9 cellular contexts compared by ENCODE assay signal in the genomic region with DNA sequence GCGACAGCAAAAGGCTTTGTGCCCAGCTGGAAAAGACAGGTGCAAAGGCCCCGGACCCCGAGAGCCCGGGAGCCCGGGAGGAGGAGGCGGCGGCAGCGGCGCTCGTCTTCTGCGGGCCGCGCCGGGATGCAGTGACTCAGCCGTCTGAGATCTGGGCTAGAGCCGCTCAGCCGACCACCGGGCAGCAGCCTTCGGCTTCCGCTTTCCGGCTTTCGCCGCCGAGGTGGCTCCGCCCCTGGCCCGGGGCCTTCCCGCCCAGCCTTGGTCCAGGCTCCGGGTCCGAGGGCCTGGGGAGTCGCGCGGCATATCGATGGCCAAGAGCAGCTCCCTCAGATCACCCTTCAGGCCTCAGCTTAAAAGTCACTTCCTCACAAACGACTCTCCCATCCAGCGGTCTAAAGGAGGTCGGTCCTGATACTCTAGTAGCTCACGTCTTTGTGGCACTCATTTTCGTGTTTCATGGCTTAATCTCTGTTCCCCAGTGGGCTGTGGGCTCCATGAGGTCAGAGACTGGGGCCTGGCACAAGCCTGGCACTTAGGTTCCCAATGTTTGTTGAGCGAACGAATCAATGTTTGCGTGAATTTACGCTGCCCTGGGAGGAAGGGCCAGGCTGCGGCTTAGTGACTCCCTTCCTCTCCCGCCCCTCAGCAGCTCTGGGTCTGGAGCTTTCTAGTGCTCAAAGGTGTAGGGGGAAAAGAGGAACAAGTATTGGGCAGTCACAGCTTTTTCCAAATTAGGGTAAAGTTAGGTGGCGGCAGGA. TPM values are rescaled to one million over a fixed set of nuclear protein-coding genes. Genes with fewer than 3 reads are reported as not detected.
DNase-seq lines count a peak whose midpoint lies in the region; ATAC-seq, FAIRE-seq and TF ChIP-seq lines count a peak whose summit lies in the region.
"Had no signal": no experiment of that assay in that cellular context is flagged by ENCODE, and none has a peak within 500 bp of the region (broad histone marks: within the 10 kb centered on the region; RNA-seq: fewer than 3 reads in every experiment).

A gene (minus strand): TSS at position 146 of the 761 bp plus-strand sequence. CDS start 783 bp downstream, outside the sequence.

- DNase-seq in BJ (ENCODE audit: low read depth) (no peak), NCI-H510A (lab: John Stamatoyannopoulos, UW) (peak; percentile 31), dermis blood vessel endothelial cell (peak; percentile 87), HepG2 (ENCODE audit: low spot score) (peak; percentile 52)
- peak; percentile 47 for DNase-seq in activated CD4-positive, alpha-beta T cell treated with anti-CD3 and anti-CD28 coated beads, Interleukin-2, amount 10 ng/mL, durations not matched to agents 7 days and 5 days
- peak; percentile 49 for DNase-seq in stimulated activated CD4-positive, alpha-beta T cell treated with anti-CD3 and anti-CD28 coated beads, Interleukin-4, amount 100 ng/mL, for 24 hours

- no peaks in the 10 kb centered on the region for H3K27me3 ChIP-seq in BJ (ENCODE audit: control insufficient read depth, insufficient read depth, low read length)
- no peaks in the 10 kb centered on the region; a peak in 1 of 5 replicates for H3K27me3 ChIP-seq in HepG2 (ENCODE audit: control insufficient read depth in 1 of 2, insufficient read depth in 2 of 2, low read length in 2 of 2)

- BruUV-seq in HepG2 (replicated peaks; lab: Mats Ljungman, UMichigan) = TSS peak; percentile 87

- in situ Hi-C loops in HepG2 (cut with HindIII; ENCODE audit: extremely low pct_ligation_motif_present, low pct_unique_long_range_greater_than_20kb) = loop anchor here (5.0 kb wide), 1 partner anchor 38 kb away; no protein-coding TSS in a partner anchor

- H3K4me1 Mint-ChIP-seq in activated CD4-positive, alpha-beta T cell treated with anti-CD3 and anti-CD28 coated beads, Interleukin-2, amount 10 ng/mL, durations not matched to agents 7 days and 5 days = peaks cover 37% of the 10 kb centered on the region

- peak within 1 kb of the TSS; percentile 98 for H3K9ac ChIP-seq in HepG2 (ENCODE audit: insufficient read depth, low read depth, low read length)

- peak within 1 kb of the TSS; percentile 99 for H3K4me2 ChIP-seq in HepG2 (ENCODE audit: low read depth, low read length)

- peak; percentile 44; the same call in 1 of the 2 replicates for TF ChIP-seq RAD21 in HepG2 (CRISPR knock-in tag; IDR thresholded peaks at IDR 0.05)

- POLR2A ChIA-PET in BJ (lab: Charles Lee) (interaction anchor here (0.6 to 1.0 kb wide), 4 partner anchors 20 to 370 kb away, joined by 4 to 24 read pairs (median 4); a partner anchor contains a TSS), HepG2 (lab: Yijun Ruan, JAX) (interaction anchor here (0.7 to 3.4 kb wide), 8 partner anchors 8 to 613 kb away, joined by 3 to 34 read pairs (median 6); a partner anchor contains a TSS)
- POLR2A ChIA-PET in activated CD4-positive, alpha-beta T cell treated with anti-CD3 and anti-CD28 coated beads, Interleukin-2, amount 10 ng/mL, durations not matched to agents 7 days and 5 days (lab: Charles Lee) = interaction anchor here (0.8 kb wide), 1 partner anchor 53 kb away, joined by 4 read pairs; a partner anchor contains a TSS

- H3K36me3 Mint-ChIP-seq in activated CD4-positive, alpha-beta T cell treated with anti-CD3 and anti-CD28 coated beads, Interleukin-2, amount 10 ng/mL, durations not matched to agents 7 days and 5 days (ENCODE audit: low read depth) = peaks cover 30% of the 10 kb centered on the region

- intact Hi-C loops in HepG2 (cut with micrococcal nuclease; ENCODE audit: unreplicated experiment) = no loop called here

- H3K27ac ChIP-seq in HepG2 (ENCODE audit: extremely low read length, insufficient read depth, low read length) = peak within 1 kb of the TSS; percentile 98

- peak; percentile 32 for FAIRE-seq in HepG2 (lab: Jason Lieb, UNC)
- FAIRE-seq: colon had no signal

- CTCF ChIA-PET in BJ (lab: Yijun Ruan, JAX) (interaction anchor here (1.3 to 1.9 kb wide), 2 partner anchors 11 to 21 kb away, joined by 4 read pairs; no protein-coding TSS in a partner anchor), HepG2 (lab: Yijun Ruan, JAX; ENCODE audit: low intra/inter-chr PET ratio, low total read pairs) (no interaction called here)
- CTCF ChIA-PET in activated CD4-positive, alpha-beta T cell treated with anti-CD3 and anti-CD28 coated beads, Interleukin-2, amount 10 ng/mL, durations not matched to agents 7 days and 5 days (lab: Charles Lee) = interaction anchor here (0.6 to 1.5 kb wide), 6 partner anchors 18 to 110 kb away, joined by 3 read pairs; a partner anchor contains a TSS

- H3K4me1 ChIP-seq in HepG2 (ENCODE audit: insufficient read depth, low read length) = peaks cover 35% of the 10 kb centered on the region

- peak; percentile 96 for TF ChIP-seq POLR2A in GM19193 (IDR thresholded peaks at IDR 0.05; ENCODE audit: extremely low read depth, insufficient read depth, insufficient read length)
- peak; percentile 81 to 91 for TF ChIP-seq POLR2A in HepG2 (IDR thresholded peaks at IDR 0.05; ENCODE audit: insufficient read depth in 1 of 2, low read depth in 2 of 2, low read length in 2 of 2)

- H3K27ac Mint-ChIP-seq in activated CD4-positive, alpha-beta T cell treated with anti-CD3 and anti-CD28 coated beads, Interleukin-2, amount 10 ng/mL, durations not matched to agents 7 days and 5 days = peak within 1 kb of the TSS; percentile 95

- ATAC-seq in HG03378 (IDR thresholded peaks at IDR 0.05; ENCODE audit: unreplicated experiment) (peak; percentile 67), HepG2 (peak; percentile 92)

- H3K4me3 ChIP-seq in BJ (ENCODE audit: low read depth, low read length) (peak within 1 kb of the TSS; percentile 69), HepG2 (replicated peaks in 1 of 3; ENCODE audit: insufficient read depth in 1 of 3, low read depth in 2 of 3, low read length in 3 of 3) (peak within 1 kb of the TSS; percentile 85 to 91 (median 91))

- peaks cover 11% of the 10 kb centered on the region for H3K79me2 ChIP-seq in HepG2 (ENCODE audit: insufficient read depth, low read length)

- H2AFZ ChIP-seq in HepG2 (ENCODE audit: low read length) = peak within 1 kb of the TSS; percentile 99

- no peak for TF ChIP-seq EP300 in HepG2 (IDR thresholded peaks at IDR 0.05; ENCODE audit: low read depth in 2 of 2, low read length in 2 of 2)
- TF ChIP-seq EP300 in HepG2 (CRISPR knock-in tag; IDR thresholded peaks at IDR 0.05; ENCODE audit: borderline replicate concordance) = no peak

- no peaks in the 10 kb centered on the region for H3K27me3 Mint-ChIP-seq in activated CD4-positive, alpha-beta T cell treated with anti-CD3 and anti-CD28 coated beads, Interleukin-2, amount 10 ng/mL, durations not matched to agents 7 days and 5 days

- H3K9me3 ChIP-seq in HepG2 (ENCODE audit: low read length) = no peaks in the 10 kb centered on the region

- TF ChIP-seq CTCF in BJ (IDR thresholded peaks at IDR 0.05; ENCODE audit: insufficient read depth, low read depth, low read length) (no peak), HepG2 (CRISPR knock-in tag; IDR thresholded peaks at IDR 0.05) (no peak; the same call in 1 of the 2 replicates)

- no peaks in the 10 kb centered on the region for H3K9me3 Mint-ChIP-seq in activated CD4-positive, alpha-beta T cell treated with anti-CD3 and anti-CD28 coated beads, Interleukin-2, amount 10 ng/mL, durations not matched to agents 7 days and 5 days

- 7% methylated on average over 13 of the region's 45 CpGs for WGBS in HepG2 (ENCODE audit: low lambda C conversion rate)

- no peaks in the 10 kb centered on the region for H4K20me1 ChIP-seq in HepG2 (ENCODE audit: insufficient read depth, low read length)

- no peaks in the 10 kb centered on the region for H3K36me3 ChIP-seq in BJ (ENCODE audit: control insufficient read depth, insufficient read depth, low read length)
- no peaks in the 10 kb centered on the region; a peak in 1 of 5 replicates for H3K36me3 ChIP-seq in HepG2 (replicated peaks in 1 of 2; ENCODE audit: control insufficient read depth in 1 of 2, insufficient read depth in 2 of 2, low read length in 2 of 2)

- H3K4me3 Mint-ChIP-seq in activated CD4-positive, alpha-beta T cell treated with anti-CD3 and anti-CD28 coated beads, Interleukin-2, amount 10 ng/mL, durations not matched to agents 7 days and 5 days = peak within 1 kb of the TSS; percentile 90

TF ChIP-seq in HepG2, 621 proteins besides CTCF, POLR2A, EP300 and RAD21 (continues in another document):
- TF ChIP-seq ZNF724P (CRISPR knock-in tag; IDR thresholded peaks at IDR 0.05; ENCODE audit: borderline replicate concordance) (no peak), TBP (CRISPR knock-in tag; IDR thresholded peaks at IDR 0.05) (no peak), TCF7 (IDR thresholded peaks at IDR 0.05; ENCODE audit: low read depth) (no peak), ASH2L (IDR thresholded peaks at IDR 0.05; ENCODE audit: insufficient read length, low read depth, low read length) (peak; percentile 80), BORCS8-MEF2B (CRISPR knock-in tag; IDR thresholded peaks at IDR 0.05) (no peak)

RNA-seq across cellular contexts. Expression of the gene that starts here (rescaled TPM):
- polyA plus RNA-seq in BJ (2011; rRNA removed) (7.4 and 10.9 TPM in 2 replicates), HepG2 (2011; rRNA removed) (5.0 and 5.7 TPM in 2 replicates)
- polyA minus RNA-seq in BJ (2011; rRNA and poly(A)+ RNA removed) = 9.4 and 11.1 TPM in 2 replicates
- 10 to 100 TPM; 17.0 to 18.7 TPM for total RNA-seq in activated CD4-positive, alpha-beta T cell treated with anti-CD3 and anti-CD28 coated beads, Interleukin-2, amount 10 ng/mL, durations not matched to agents 7 days and 5 days
- total RNA-seq in dermis blood vessel endothelial cell (65.7 and 69.4 TPM in 2 replicates), HepG2 (2016; rRNA removed; fragmentation: Illumina TruSeq; extraction: Trizol) (15.3 and 19.7 TPM in 2 replicates)
- 6.2 and 6.4 TPM in 2 replicates for total RNA-seq in HepG2 (2016; cell fraction: cytosol; rRNA removed; fragmentation: Illumina TruSeq; extraction: Trizol; ENCODE audit: low read depth)
- total RNA-seq in HepG2 (2016; cell fraction: insoluble cytoplasmic fraction; rRNA removed; fragmentation: Illumina TruSeq; extraction: Trizol) = 17.4 and 17.7 TPM in 2 replicates
- total RNA-seq in HepG2 (2016; cell fraction: membrane; rRNA removed; fragmentation: Illumina TruSeq; extraction: Trizol) = 14.0 and 17.1 TPM in 2 replicates
- total RNA-seq in HepG2 (2016; cell fraction: nucleus; rRNA removed; fragmentation: Illumina TruSeq; extraction: Trizol) = 21.1 and 24.3 TPM in 2 replicates
- polyA plus RNA-seq in HepG2 (2011; cell fraction: cytosol; rRNA removed) = 2.9 and 3.6 TPM in 2 replicates
- 8.5 and 9.2 TPM in 2 replicates for polyA plus RNA-seq in HepG2 (2011; cell fraction: nucleus; rRNA removed)
- 6.1 and 6.6 TPM in 2 replicates for polyA plus RNA-seq in HepG2 (2012)
- 2.7 and 4.4 TPM in 2 replicates for polyA plus RNA-seq in HepG2 (2016; cell fraction: cytosol; fragmentation: Illumina TruSeq; extraction: Trizol; ENCODE audit: low read depth)
- 10.9 and 12.2 TPM in 2 replicates for polyA plus RNA-seq in HepG2 (2016; cell fraction: insoluble cytoplasmic fraction; fragmentation: Illumina TruSeq; extraction: Trizol; ENCODE audit: low read depth)
- polyA plus RNA-seq in HepG2 (2016; cell fraction: membrane; fragmentation: Illumina TruSeq; extraction: Trizol; ENCODE audit: low read depth) = 7.7 and 8.2 TPM in 2 replicates
- 25.8 and 27.4 TPM in 2 replicates for polyA plus RNA-seq in HepG2 (2016; cell fraction: nucleus; fragmentation: Illumina TruSeq; extraction: Trizol; ENCODE audit: insufficient read depth, low read depth)
- 7.0 and 22.6 TPM in 2 replicates for polyA minus RNA-seq in HepG2 (2011; rRNA and poly(A)+ RNA removed; ENCODE audit: low replicate concordance)
- polyA minus RNA-seq in HepG2 (2011; cell fraction: cytosol; rRNA and poly(A)+ RNA removed) = 3.7 and 5.4 TPM in 2 replicates
- polyA minus RNA-seq in HepG2 (2011; cell fraction: nucleus; rRNA and poly(A)+ RNA removed) = 27.8 and 30.0 TPM in 2 replicates
